Comparison of ENCODE assay signal across 19 cellular contexts in the genomic region with DNA sequence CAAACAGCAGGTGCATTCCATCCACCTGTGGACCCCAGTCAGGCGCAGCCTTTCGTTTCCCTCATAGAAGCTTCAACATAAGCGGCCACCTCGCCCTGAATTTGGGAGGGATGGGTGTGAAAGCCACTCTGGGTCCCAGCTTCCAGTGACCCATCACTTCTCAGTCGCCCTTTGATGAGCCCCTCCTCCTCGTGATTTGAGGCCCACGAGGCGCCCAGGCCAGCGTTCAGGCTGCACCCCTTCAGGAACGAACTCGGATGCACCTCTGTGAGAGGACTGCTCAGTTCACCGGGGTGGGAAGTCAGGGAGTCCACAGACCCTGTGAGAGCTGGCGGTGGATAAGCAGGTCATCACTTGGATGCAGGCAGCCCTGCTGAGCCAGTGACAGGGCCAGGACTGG.
DNase-seq lines count a peak whose midpoint lies in the region; ATAC-seq and TF ChIP-seq lines count a peak whose summit lies in the region.
"Had no signal": no experiment of that assay in that cellular context is flagged by ENCODE, and none has a peak within 500 bp of the region (broad histone marks: within the 10 kb centered on the region; RNA-seq: fewer than 3 reads in every experiment).

No MANE protein-coding gene starts in this region.

- H3K36me3 ChIP-seq in H7 (replicated peaks; ENCODE audit: control insufficient read depth, insufficient read depth, low read length): no peaks in the 10 kb centered on the region
- no peaks in the 10 kb centered on the region for H3K36me3 ChIP-seq in left lung
- H3K36me3 ChIP-seq: BE2C, HAP-1 had no signal

- H3K27me3 Mint-ChIP-seq in CD14-positive monocyte (ENCODE audit: low read depth in 3 of 3): peaks cover 0 to 3% (median 0%) of the 10 kb centered on the region in 3 donors
- no peaks in the 10 kb centered on the region for H3K27me3 Mint-ChIP-seq in nephron progenitor cell (ENCODE audit: low read depth, poor library complexity)
- no peaks in the 10 kb centered on the region for H3K27me3 Mint-ChIP-seq in type B pancreatic cell

- peaks cover 0 to 2% (median 0%) of the 10 kb centered on the region in 7 donors for H3K9me3 Mint-ChIP-seq in CD14-positive monocyte
- H3K9me3 Mint-ChIP-seq in nephron progenitor cell: no peaks in the 10 kb centered on the region
- H3K9me3 Mint-ChIP-seq in type B pancreatic cell: no peaks in the 10 kb centered on the region
- H3K9me3 Mint-ChIP-seq: CD8-positive, alpha-beta T cell; GM23338 had no signal

- DNase-seq in CD14-positive monocyte (ENCODE audit: low spot score) (peak; percentile 37), H7 (peak; percentile 18), left lung (peak; percentile 15 to 35), sciatic nerve (ENCODE audit: low spot score) (peak; percentile 45), nephron progenitor cell (no peak), type B pancreatic cell (ENCODE audit: extremely low spot score, unreplicated experiment) (no peak), NCI-H524 treated with DMSO at 0.1 percent for 48 hours (lab: John Stamatoyannopoulos, UW) (no peak)
- DNase-seq: BE2C; CD8-positive, alpha-beta T cell; COR-L47; DMS153; DMS79 treated with DMSO at 0.1 percent for 48 hours; EL; HFFc6 had no signal

- H3K4me3 ChIP-seq in H7 (ENCODE audit: insufficient read depth, low read depth, low read length) (no peak overlapping the region), left lung (no peak overlapping the region)
- H3K4me3 ChIP-seq: A549, GM23338, HAP-1 had no signal

- ATAC-seq in left lung: no peak
- ATAC-seq in sciatic nerve: no peak
- ATAC-seq in HG02571 (IDR thresholded peaks at IDR 0.05; ENCODE audit: unreplicated experiment): no peak
- ATAC-seq: A549; CD8-positive, alpha-beta T cell had no signal

- H3K27me3 ChIP-seq in H7 (ENCODE audit: control insufficient read depth, insufficient read depth, low read length): no peaks in the 10 kb centered on the region
- H3K27me3 ChIP-seq in left lung: no peaks in the 10 kb centered on the region
- H3K27me3 ChIP-seq: BE2C had no signal

- H3K36me3 Mint-ChIP-seq in CD14-positive monocyte (no peaks in the 10 kb centered on the region), nephron progenitor cell (ENCODE audit: low read depth) (no peaks in the 10 kb centered on the region), type B pancreatic cell (no peaks in the 10 kb centered on the region)
- H3K36me3 Mint-ChIP-seq: CD8-positive, alpha-beta T cell had no signal

- no peaks in the 10 kb centered on the region for H3K4me1 ChIP-seq in left lung
- H3K4me1 ChIP-seq: A549, BE2C, HAP-1 had no signal

- H3K4me1 Mint-ChIP-seq in CD14-positive monocyte (no peaks in the 10 kb centered on the region), nephron progenitor cell (peaks cover 49% of the 10 kb centered on the region), type B pancreatic cell (ENCODE audit: unreplicated experiment) (peaks cover 3% of the 10 kb centered on the region)
- H3K4me1 Mint-ChIP-seq: GM23338 had no signal

- H3K27ac Mint-ChIP-seq in CD14-positive monocyte (no peak overlapping the region), nephron progenitor cell (no peak overlapping the region), type B pancreatic cell (no peak overlapping the region)
- H3K27ac Mint-ChIP-seq: CD8-positive, alpha-beta T cell; GM23338; HFFc6 had no signal

- intact Hi-C loops in CD14-positive monocyte (cut with micrococcal nuclease) (no loop called here), left lung (cut with DNase I) (no loop called here), sciatic nerve (cut with DNase I) (no loop called here)

- no peak overlapping the region for H3K27ac ChIP-seq in left lung
- H3K27ac ChIP-seq: A549, C4-2B had no signal

- H3K9me3 ChIP-seq in left lung: no peaks in the 10 kb centered on the region
- H3K9me3 ChIP-seq: A549, BE2C, HAP-1 had no signal

- TF ChIP-seq CTCF in CD14-positive monocyte (IDR thresholded peaks at IDR 0.05) (no peak), left lung (IDR thresholded peaks at IDR 0.05) (no peak), nephron progenitor cell (IDR thresholded peaks at IDR 0.05) (no peak), type B pancreatic cell (conservative IDR thresholded peaks at IDR 0.05) (no peak)

- H3K4me3 Mint-ChIP-seq in CD14-positive monocyte: no peak overlapping the region
- H3K4me3 Mint-ChIP-seq in nephron progenitor cell: no peak overlapping the region
- H3K4me3 Mint-ChIP-seq in type B pancreatic cell: no peak overlapping the region
- H3K4me3 Mint-ChIP-seq: CD8-positive, alpha-beta T cell; GM23338; HFFc6 had no signal

Comparison
In these comparisons a context has a peak if more than half of its experiments do, and no peak if none do; other contexts are left out.
1. DNase-seq: peak in CD14-positive monocyte (single experiment), H7 (single experiment), left lung (2 of 2) and sciatic nerve (single experiment); none in nephron progenitor cell (single experiment), type B pancreatic cell (single experiment) and NCI-H524 treated with DMSO at 0.1 percent for 48 hours (single experiment).